Comparison of ENCODE assay signal across 8 cellular contexts in the genomic region with DNA sequence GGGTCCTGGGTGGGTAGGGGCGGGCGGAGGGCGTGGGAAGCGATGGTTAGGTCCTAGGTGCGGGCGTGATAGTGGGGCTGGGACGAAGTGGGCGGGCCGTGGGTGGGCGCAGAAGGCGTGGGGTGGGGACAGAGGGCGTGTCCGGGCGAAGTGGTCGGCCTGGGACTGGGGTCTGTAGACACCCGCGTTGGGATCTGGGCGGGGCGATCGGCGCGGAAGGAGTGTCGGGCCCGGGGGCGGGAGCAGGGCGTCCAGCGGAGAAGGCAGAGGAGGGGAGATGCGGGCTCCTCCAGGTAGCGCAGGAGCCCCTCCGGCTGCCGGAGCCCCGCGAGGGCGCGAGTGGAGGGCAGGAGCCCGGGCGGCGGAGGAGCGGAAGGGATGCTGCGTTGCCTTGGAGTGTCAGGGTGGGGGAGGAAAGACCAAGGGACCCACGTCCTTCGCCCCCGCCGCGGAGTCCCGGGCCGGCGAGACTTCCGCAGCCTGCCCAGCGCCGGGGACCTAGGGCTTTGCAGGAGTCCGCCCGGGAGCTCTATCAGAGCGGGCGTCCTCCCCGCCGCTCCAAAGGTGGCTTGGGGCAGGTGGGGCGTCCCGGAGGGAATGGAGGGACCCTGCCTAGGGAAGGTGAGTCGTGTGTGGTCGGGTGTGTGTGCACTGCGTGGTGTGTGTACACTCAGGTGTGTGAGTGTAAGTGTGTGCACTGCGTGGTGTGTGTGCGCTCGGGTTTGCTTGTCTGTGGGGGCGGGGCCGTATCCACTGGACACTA. TPM values are rescaled to one million over a fixed set of nuclear protein-coding genes. Genes with fewer than 3 reads are reported as not detected.
DNase-seq lines count a peak whose midpoint lies in the region; ATAC-seq and TF ChIP-seq lines count a peak whose summit lies in the region.

No MANE protein-coding gene starts in this region.

- H3K4me1 ChIP-seq in DOHH2 (ENCODE audit: control insufficient read depth, low read length): peaks cover 18% of the 10 kb centered on the region

- peak overlapping the region; percentile 87 for H3K4me2 ChIP-seq in DOHH2 (ENCODE audit: low read length)

- no peak overlapping the region for H3K27ac ChIP-seq in DOHH2 (ENCODE audit: low read depth, low read length)

- peak overlapping the region; percentile 73 for H3K4me3 ChIP-seq in DOHH2 (ENCODE audit: low read length)

- peak overlapping the region in 2 of 5 experiments; percentile 36 to 62 for H3K27ac Mint-ChIP-seq in brain

- peaks cover 10% of the 10 kb centered on the region for H3K27me3 Mint-ChIP-seq in brain

- H3K4me1 Mint-ChIP-seq in brain: peaks cover 44% of the 10 kb centered on the region

- peaks cover 11% of the 10 kb centered on the region for H3K27me3 ChIP-seq in DOHH2 (ENCODE audit: control insufficient read depth, low read length)

- no peaks in the 10 kb centered on the region for H3F3A ChIP-seq in DOHH2 (ENCODE audit: control insufficient read depth, insufficient read depth)

- H3K9me3 Mint-ChIP-seq in brain: peaks cover 0 to 3% (median 0%) of the 10 kb centered on the region in 5 experiments

- H3K36me3 ChIP-seq in DOHH2 (ENCODE audit: control insufficient read depth, low read length): no peaks in the 10 kb centered on the region

- H3K9me2 ChIP-seq in DOHH2 (replicated peaks; ENCODE audit: control insufficient read depth, low read length): no peaks in the 10 kb centered on the region

- H3K9me3 ChIP-seq in DOHH2 (ENCODE audit: control insufficient read depth, insufficient read depth, low read length): no peaks in the 10 kb centered on the region

- H4K20me1 ChIP-seq in DOHH2 (ENCODE audit: control insufficient read depth, insufficient read depth, low read depth, low read length): no peaks in the 10 kb centered on the region

- H3K79me2 ChIP-seq in DOHH2 (ENCODE audit: control insufficient read depth, low read length): no peaks in the 10 kb centered on the region

- peak overlapping the region; percentile 84 to 87 (median 86) for H3K4me3 Mint-ChIP-seq in brain

- ATAC-seq in GM21360 (IDR thresholded peaks at IDR 0.05; ENCODE audit: unreplicated experiment): peak; percentile 52
- ATAC-seq in HG03520 (IDR thresholded peaks at IDR 0.05; ENCODE audit: unreplicated experiment): peak; percentile 35
- ATAC-seq in left lobe of liver: peak; percentile 65

- no peaks in the 10 kb centered on the region for H3K36me3 Mint-ChIP-seq in brain

- no peak for TF ChIP-seq CTCF in DOHH2 (IDR thresholded peaks at IDR 0.05; ENCODE audit: low read depth, low read length, poor library complexity, severe bottlenecking)
- no peak for TF ChIP-seq CTCF in brain (conservative IDR thresholded peaks at IDR 0.05)

- DNase-seq in OCI-M1 (lab: John Stamatoyannopoulos, UW): peak; percentile 50
- peak; percentile 72 for DNase-seq in left lobe of liver (ENCODE audit: low spot score)
- DNase-seq in stimulated activated CD8-positive, alpha-beta memory T cell treated with anti-CD3 and anti-CD28 coated beads, Interleukin-4, amount 100 ng/mL, for 48 hours: peak; percentile 79
- DNase-seq in cerebellum (ENCODE audit: low spot score): no peak

RNA-seq across cellular contexts. Expression of gene PRSS38, which starts 27.0 kb away (rescaled TPM):
- not detected for polyA plus RNA-seq in brain (ENCODE audit: insufficient read depth, low read depth, low replicate concordance)
- total RNA-seq in left lobe of liver: not detected
- total RNA-seq in cerebellum: not detected

RNA-seq across cellular contexts. Expression of gene SNAP47, which starts 53.2 kb away (rescaled TPM):
- polyA plus RNA-seq in brain (ENCODE audit: insufficient read depth, low read depth, low replicate concordance): 75.0 TPM
- 35.8 TPM for total RNA-seq in left lobe of liver
- total RNA-seq in cerebellum: 48.2 TPM

RNA-seq across cellular contexts. Expression of gene JMJD4, which starts 53.4 kb away (rescaled TPM):
- 15.6 TPM for polyA plus RNA-seq in brain (ENCODE audit: insufficient read depth, low read depth, low replicate concordance)
- 10.3 TPM for total RNA-seq in left lobe of liver
- total RNA-seq in cerebellum: 12.5 TPM
